Comparison of ENCODE assay signal across 10 cellular contexts in the genomic region with DNA sequence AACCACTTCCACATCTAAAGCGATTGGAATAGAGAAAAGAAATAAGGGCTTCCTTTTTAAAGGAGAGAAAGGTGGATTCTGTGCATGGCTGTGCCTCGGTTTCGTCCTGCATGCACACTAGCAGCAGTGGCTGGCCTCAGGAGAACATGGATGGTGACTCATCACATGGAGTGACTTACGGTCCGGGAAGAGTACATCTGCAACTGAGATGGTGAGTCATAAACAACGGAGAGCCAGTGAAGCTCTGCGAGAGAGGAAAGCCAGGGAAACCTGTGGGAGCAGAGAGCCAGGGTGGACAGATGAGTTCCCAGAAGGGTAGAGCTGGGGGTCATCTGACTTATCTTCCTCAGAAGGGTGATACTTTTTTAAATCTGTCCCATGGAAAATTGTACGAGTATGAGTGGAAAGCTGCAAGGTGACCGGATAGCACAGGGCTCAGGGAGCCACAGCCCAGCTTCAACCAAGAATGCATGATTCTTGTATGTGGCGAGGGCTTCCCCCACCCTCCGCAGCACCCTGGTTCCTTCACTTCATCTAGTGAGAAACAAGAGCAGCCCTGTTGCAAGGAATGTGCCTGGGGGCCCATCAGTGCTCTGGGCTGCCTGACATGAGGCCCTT.
DNase-seq lines count a peak whose midpoint lies in the region; ATAC-seq and TF ChIP-seq lines count a peak whose summit lies in the region.
"Had no signal": no experiment of that assay in that cellular context is flagged by ENCODE, and none has a peak within 500 bp of the region (broad histone marks: within the 10 kb centered on the region; RNA-seq: fewer than 3 reads in every experiment).

No MANE protein-coding gene starts in this region.

- H3K36me3 ChIP-seq in ACC112 (ENCODE audit: insufficient read depth, low read length): no peaks in the 10 kb centered on the region
- no peaks in the 10 kb centered on the region for H3K36me3 ChIP-seq in MG63
- H3K36me3 ChIP-seq in mucosa of descending colon (ENCODE audit: low read depth): no peaks in the 10 kb centered on the region
- H3K36me3 ChIP-seq in spleen: no peaks in the 10 kb centered on the region

- H3K27me3 ChIP-seq in ACC112 (ENCODE audit: insufficient read depth, low read length): no peaks in the 10 kb centered on the region
- H3K27me3 ChIP-seq in MG63: no peaks in the 10 kb centered on the region
- H3K27me3 ChIP-seq in spleen (replicated peaks in 1 of 7): no peaks in the 10 kb centered on the region

- no peak for TF ChIP-seq POLR2A in spleen (IDR thresholded peaks at IDR 0.05)

- H2AFZ ChIP-seq in ACC112 (ENCODE audit: low read length, unreplicated experiment): no peak overlapping the region

- peaks cover 3% of the 10 kb centered on the region for H3K9me3 Mint-ChIP-seq in activated CD4-positive, alpha-beta T cell treated with anti-CD3 and anti-CD28 coated beads, Interleukin-2, amount 10 ng/mL, durations not matched to agents 24 days and 14 days
- H3K9me3 Mint-ChIP-seq: CD8-positive, alpha-beta T cell; effector memory CD8-positive, alpha-beta T cell had no signal

- ATAC-seq in mucosa of descending colon (peak; percentile 84), GM18861 (IDR thresholded peaks at IDR 0.05; ENCODE audit: unreplicated experiment) (no peak)
- ATAC-seq: CD8-positive, alpha-beta T cell; effector memory CD8-positive, alpha-beta T cell had no signal

- no peak overlapping the region for H3K27ac Mint-ChIP-seq in activated CD4-positive, alpha-beta T cell treated with anti-CD3 and anti-CD28 coated beads, Interleukin-2, amount 10 ng/mL, durations not matched to agents 24 days and 14 days
- H3K27ac Mint-ChIP-seq: CD8-positive, alpha-beta T cell; effector memory CD8-positive, alpha-beta T cell had no signal

- DNase-seq in MG63 (peak; percentile 84), dedifferentiated amniotic fluid mesenchymal stem cell (ENCODE audit: extremely low spot score) (peak; percentile 91), mucosa of descending colon (peak in 1 of 3 donors; percentile 31), DMS79 treated with DMSO at 0.1 percent for 48 hours (lab: John Stamatoyannopoulos, UW) (no peak), spleen (no peak)
- DNase-seq in activated CD4-positive, alpha-beta T cell treated with anti-CD3 and anti-CD28 coated beads, Interleukin-2, amount 10 ng/mL, durations not matched to agents 24 days and 14 days: no peak
- DNase-seq: CD8-positive, alpha-beta T cell; effector memory CD8-positive, alpha-beta T cell had no signal

- no peaks in the 10 kb centered on the region for H3K9me3 ChIP-seq in MG63
- H3K9me3 ChIP-seq in mucosa of descending colon: no peaks in the 10 kb centered on the region
- no peaks in the 10 kb centered on the region for H3K9me3 ChIP-seq in spleen

- peak overlapping the region; percentile 91 for H3K27ac ChIP-seq in ACC112 (ENCODE audit: low read depth, low read length)
- H3K27ac ChIP-seq in spleen: no peak overlapping the region

- 83 to 95% (median 89%) methylated on average over 11 of the region's 11 CpGs for WGBS in spleen, 5 donors

- intact Hi-C loops in mucosa of descending colon (cut with DNase I, micrococcal nuclease) (no loop called here), spleen (cut with DNase I; ENCODE audit: low total_unique reads) (no loop called here)
- intact Hi-C loops in activated CD4-positive, alpha-beta T cell treated with anti-CD3 and anti-CD28 coated beads, Interleukin-2, amount 10 ng/mL, durations not matched to agents 24 days and 14 days (cut with micrococcal nuclease): no loop called here

- H3K4me3 ChIP-seq in ACC112 (ENCODE audit: low read depth, low read length): no peak overlapping the region
- no peak overlapping the region for H3K4me3 ChIP-seq in MG63
- H3K4me3 ChIP-seq in mucosa of descending colon: no peak overlapping the region
- no peak overlapping the region for H3K4me3 ChIP-seq in spleen

- no peak for TF ChIP-seq CTCF in mucosa of descending colon (IDR thresholded peaks at IDR 0.05)
- no peak for TF ChIP-seq CTCF in spleen (IDR thresholded peaks at IDR 0.05 in 8 of 11, conservative IDR thresholded peaks at IDR 0.05 in 3 of 11)

- no peaks in the 10 kb centered on the region for H3K36me3 Mint-ChIP-seq in activated CD4-positive, alpha-beta T cell treated with anti-CD3 and anti-CD28 coated beads, Interleukin-2, amount 10 ng/mL, durations not matched to agents 24 days and 14 days (ENCODE audit: low read depth)
- H3K36me3 Mint-ChIP-seq: CD8-positive, alpha-beta T cell had no signal

- H3K79me2 ChIP-seq in ACC112 (ENCODE audit: control insufficient read depth, insufficient read depth, low read length, unreplicated experiment): no peaks in the 10 kb centered on the region

- H3K27me3 Mint-ChIP-seq in activated CD4-positive, alpha-beta T cell treated with anti-CD3 and anti-CD28 coated beads, Interleukin-2, amount 10 ng/mL, durations not matched to agents 24 days and 14 days: peaks cover 26% of the 10 kb centered on the region

- H3K4me3 Mint-ChIP-seq in activated CD4-positive, alpha-beta T cell treated with anti-CD3 and anti-CD28 coated beads, Interleukin-2, amount 10 ng/mL, durations not matched to agents 24 days and 14 days: no peak overlapping the region
- H3K4me3 Mint-ChIP-seq: CD8-positive, alpha-beta T cell; effector memory CD8-positive, alpha-beta T cell had no signal

- H3K4me1 ChIP-seq in ACC112 (ENCODE audit: control insufficient read depth, insufficient read depth, low read length, unreplicated experiment) (peaks cover 35% of the 10 kb centered on the region), mucosa of descending colon (ENCODE audit: low read depth) (no peaks in the 10 kb centered on the region), spleen (no peaks in the 10 kb centered on the region)

- no peaks in the 10 kb centered on the region for H3K4me1 Mint-ChIP-seq in activated CD4-positive, alpha-beta T cell treated with anti-CD3 and anti-CD28 coated beads, Interleukin-2, amount 10 ng/mL, durations not matched to agents 24 days and 14 days

Comparison
In these comparisons a context has a peak if more than half of its experiments do, and no peak if none do; other contexts are left out.
1. DNase-seq: peak in MG63 (single experiment) and dedifferentiated amniotic fluid mesenchymal stem cell (single experiment); none in activated CD4-positive, alpha-beta T cell treated with anti-CD3 and anti-CD28 coated beads, Interleukin-2, amount 10 ng/mL, durations not matched to agents 24 days and 14 days (single experiment), DMS79 treated with DMSO at 0.1 percent for 48 hours (single experiment) and spleen (single experiment).